In the genomic region with DNA sequence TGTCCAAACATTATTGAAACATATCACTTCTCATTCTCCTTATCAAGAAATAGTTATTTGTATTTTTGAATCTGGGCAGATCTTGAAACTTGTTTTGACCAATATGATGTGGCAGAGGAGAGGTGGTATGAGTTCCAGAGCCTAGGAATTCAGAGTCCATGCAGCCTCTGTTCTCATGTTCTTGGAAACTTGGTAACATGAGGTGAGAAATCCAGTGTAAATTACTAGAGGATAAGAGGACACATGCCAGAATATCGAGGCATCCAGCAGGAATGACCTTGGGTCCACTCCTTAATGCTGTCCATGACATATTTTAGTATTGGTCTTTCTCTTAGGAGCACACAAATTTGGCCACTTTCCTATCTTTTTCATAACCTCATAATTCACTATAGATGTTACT, we compare ENCODE assay signal across 19 cellular contexts.
DNase-seq lines count a peak whose midpoint lies in the region; ATAC-seq, FAIRE-seq and TF ChIP-seq lines count a peak whose summit lies in the region.
"Had no signal": no experiment of that assay in that cellular context is flagged by ENCODE, and none has a peak within 500 bp of the region (broad histone marks: within the 10 kb centered on the region; RNA-seq: fewer than 3 reads in every experiment).

No MANE protein-coding gene starts in this region.

- no peak overlapping the region for H3K4me3 ChIP-seq in endothelial cell of umbilical vein (replicated peaks in 1 of 3; ENCODE audit: insufficient read depth in 1 of 3, low read depth in 1 of 3, low read length in 3 of 3)
- H3K4me3 ChIP-seq in right atrium auricular region = no peak overlapping the region
- H3K4me3 ChIP-seq: GM12878, GM23248 had no signal

- no peaks in the 10 kb centered on the region for H4K20me1 ChIP-seq in endothelial cell of umbilical vein (replicated peaks; ENCODE audit: control insufficient read depth, extremely low read depth, insufficient read depth, low read length)

- H3K27ac ChIP-seq in endothelial cell of umbilical vein (ENCODE audit: insufficient read depth, low read depth, low read length) = no peak overlapping the region
- no peak overlapping the region for H3K27ac ChIP-seq in right atrium auricular region
- H3K27ac ChIP-seq: GM23248 had no signal

- DNase-seq in HuH-7 (ENCODE audit: low spot score) (peak; percentile 3), HuH-7.5 (ENCODE audit: low spot score) (peak; percentile 2), endothelial cell of umbilical vein (ENCODE audit: low read depth, low spot score) (no peak), NAMALWA (ENCODE audit: low spot score) (no peak), right atrium auricular region (ENCODE audit: low spot score) (no peak)
- DNase-seq: C1 segment of cervical spinal cord; Calu3; CD4-positive, alpha-beta memory T cell; COR-L47; DMS79; EL; GDM1; GM23248; H7; HCEC 1CT had no signal

- H3K9me3 ChIP-seq in endothelial cell of umbilical vein (replicated peaks; ENCODE audit: control insufficient read depth, insufficient read depth, low read length) (peaks cover 2% of the 10 kb centered on the region), right atrium auricular region (peaks cover 0 to 6% of the 10 kb centered on the region in 2 donors)

- H3K79me2 ChIP-seq in endothelial cell of umbilical vein (ENCODE audit: control insufficient read depth, insufficient read depth, low read length) = no peaks in the 10 kb centered on the region

- no TSS peak for BruUV-seq in endothelial cell of umbilical vein (replicated peaks; lab: Mats Ljungman, UMichigan)

- no peak overlapping the region for H3K4me2 ChIP-seq in endothelial cell of umbilical vein (ENCODE audit: insufficient read depth, low read length)

- H3K9ac ChIP-seq in endothelial cell of umbilical vein (replicated peaks; ENCODE audit: extremely low read depth, insufficient read depth, low read length) = no peak overlapping the region
- H3K9ac ChIP-seq: GM23248 had no signal

- no peak for ATAC-seq in GM19463 (IDR thresholded peaks at IDR 0.05; ENCODE audit: unreplicated experiment)
- ATAC-seq: GM12878 had no signal

- intact Hi-C loops in endothelial cell of umbilical vein (cut with micrococcal nuclease) = no loop called here

- CTCF ChIA-PET in endothelial cell of umbilical vein (lab: Charles Lee) = no interaction called here

- H3K36me3 ChIP-seq in endothelial cell of umbilical vein (ENCODE audit: control insufficient read depth in 2 of 2, extremely low read depth in 1 of 2, insufficient read depth in 2 of 2, low read length in 2 of 2) = no peaks in the 10 kb centered on the region
- H3K36me3 ChIP-seq in right atrium auricular region = no peaks in the 10 kb centered on the region

- POLR2A ChIA-PET in endothelial cell of umbilical vein (lab: Charles Lee) = no interaction called here

- TF ChIP-seq CTCF in endothelial cell of umbilical vein (IDR thresholded peaks at IDR 0.05; ENCODE audit: extremely low read depth in 1 of 2, insufficient read depth in 1 of 2, low read depth in 1 of 2, low read length in 2 of 2) = no peak
- TF ChIP-seq CTCF in right atrium auricular region (IDR thresholded peaks at IDR 0.05) = no peak

- H3K27me3 ChIP-seq in endothelial cell of umbilical vein (ENCODE audit: control insufficient read depth in 2 of 2, insufficient read depth in 2 of 2, low read length in 2 of 2) = no peaks in the 10 kb centered on the region
- H3K27me3 ChIP-seq in right atrium auricular region = no peaks in the 10 kb centered on the region

- H3K9me1 ChIP-seq in endothelial cell of umbilical vein (replicated peaks; ENCODE audit: control insufficient read depth, extremely low read depth, insufficient read depth, low read length) = no peaks in the 10 kb centered on the region

- no peak overlapping the region for H2AFZ ChIP-seq in endothelial cell of umbilical vein (ENCODE audit: low read depth, low read length)
- H2AFZ ChIP-seq: GM23248 had no signal

- dilution Hi-C loops in endothelial cell of umbilical vein (cut with MboI; ENCODE audit: extremely low pct_ligation_motif_present, low sequenced_read_pairs) = no loop called here

- no peaks in the 10 kb centered on the region for H3K4me1 ChIP-seq in endothelial cell of umbilical vein (ENCODE audit: control insufficient read depth, extremely low read depth, insufficient read depth, low read length)
- H3K4me1 ChIP-seq in right atrium auricular region = no peaks in the 10 kb centered on the region

- peak; percentile 26 for FAIRE-seq in endothelial cell of umbilical vein (lab: Jason Lieb, UNC)
- FAIRE-seq: GM12878, GM19239, H1 had no signal

- TF ChIP-seq POLR2A in endothelial cell of umbilical vein (IDR thresholded peaks at IDR 0.05; ENCODE audit: low read depth, low read length) = no peak

TF ChIP-seq in endothelial cell of umbilical vein, 7 proteins besides CTCF, POLR2A, EP300 and RAD21:
- TF ChIP-seq JUN (IDR thresholded peaks at IDR 0.05; ENCODE audit: borderline replicate concordance, insufficient read depth, insufficient read length, low read depth) = no peak
- no peak for TF ChIP-seq POLR2AphosphoS5 (IDR thresholded peaks at IDR 0.05; ENCODE audit: insufficient read depth, low read depth, low read length)
- TF ChIP-seq, protein P1, sequence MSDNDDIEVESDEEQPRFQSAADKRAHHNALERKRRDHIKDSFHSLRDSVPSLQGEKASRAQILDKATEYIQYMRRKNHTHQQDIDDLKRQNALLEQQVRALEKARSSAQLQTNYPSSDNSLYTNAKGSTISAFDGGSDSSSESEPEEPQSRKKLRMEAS (IDR thresholded peaks at IDR 0.05; ENCODE audit: insufficient read depth, insufficient read length) = no peak
- TF ChIP-seq EZH2 (IDR thresholded peaks at IDR 0.05; ENCODE audit: borderline replicate concordance, low read depth, low read length, severe bottlenecking) = no peak
- no peak for TF ChIP-seq MYC (IDR thresholded peaks at IDR 0.05; ENCODE audit: low read depth, low read length)
- no peak for TF ChIP-seq GATA2 (IDR thresholded peaks at IDR 0.05; ENCODE audit: insufficient read depth, insufficient read length, low read depth, low read length)
- no peak for TF ChIP-seq FOS (IDR thresholded peaks at IDR 0.05; ENCODE audit: borderline replicate concordance, insufficient read depth, low read length)

Comparison
In these comparisons a context has a peak if more than half of its experiments do, and no peak if none do; other contexts are left out.
1. DNase-seq: peak in HuH-7 (single experiment) and HuH-7.5 (single experiment); none in endothelial cell of umbilical vein (single experiment), NAMALWA (single experiment) and right atrium auricular region (single experiment).